ENCODE assay signal across 1 cellular context in genomic region chr22:40044102-40044869, GRCh38.
TF ChIP-seq lines count a peak whose summit lies in the region.

No MANE protein-coding gene starts in this region.

TF ChIP-seq in HepG2, 621 proteins besides CTCF, POLR2A, EP300 and RAD21 (continued from another document and continues in another):
- TF ChIP-seq RNF219 (CRISPR knock-in tag; IDR thresholded peaks at IDR 0.05) = no peak
- 0 out of 2 replicates have a peak, but pooled peaks have one; percentile 42 for TF ChIP-seq ZNF280B (CRISPR knock-in tag; IDR thresholded peaks at IDR 0.05; ENCODE audit: borderline replicate concordance)
- TF ChIP-seq ZNF333 (CRISPR knock-in tag; IDR thresholded peaks at IDR 0.05; ENCODE audit: borderline replicate concordance) = no peak
- TF ChIP-seq FOSL1 (CRISPR knock-in tag; IDR thresholded peaks at IDR 0.05; ENCODE audit: borderline replicate concordance) = no peak
- no peak for TF ChIP-seq TCF7L2 (IDR thresholded peaks at IDR 0.05; ENCODE audit: low read depth, low read length)
- no peak for TF ChIP-seq ZNF773 (CRISPR knock-in tag; IDR thresholded peaks at IDR 0.05; ENCODE audit: borderline replicate concordance)
- TF ChIP-seq ZNF776 (CRISPR knock-in tag; IDR thresholded peaks at IDR 0.05) = no peak
- peak; percentile 37; the same call in 1 of the 2 replicates for TF ChIP-seq KMT2A (CRISPR knock-in tag; IDR thresholded peaks at IDR 0.05)
- no peak for TF ChIP-seq JUN (CRISPR knock-in tag; IDR thresholded peaks at IDR 0.05)
- peak; percentile 75 for TF ChIP-seq PHF20 (CRISPR knock-in tag; IDR thresholded peaks at IDR 0.05)
- peak; percentile 16; the same call in 1 of the 2 replicates for TF ChIP-seq ZNF607 (CRISPR knock-in tag; IDR thresholded peaks at IDR 0.05; ENCODE audit: borderline replicate concordance)
- no peak for TF ChIP-seq TFDP2 (CRISPR knock-in tag; IDR thresholded peaks at IDR 0.05)
- TF ChIP-seq HDAC6 (IDR thresholded peaks at IDR 0.05; ENCODE audit: low read depth, low read length) = no peak
- TF ChIP-seq STAT6 (CRISPR knock-in tag; IDR thresholded peaks at IDR 0.05; ENCODE audit: borderline replicate concordance) = no peak
- no peak for TF ChIP-seq FOXC1 (CRISPR knock-in tag; IDR thresholded peaks at IDR 0.05; ENCODE audit: borderline replicate concordance)
- TF ChIP-seq PRMT3 (CRISPR knock-in tag; IDR thresholded peaks at IDR 0.05; ENCODE audit: borderline replicate concordance, low read depth) = no peak
- TF ChIP-seq KDM2A (CRISPR knock-in tag; IDR thresholded peaks at IDR 0.05; ENCODE audit: borderline replicate concordance, low read depth) = peak; percentile 22; the same call in 1 of the 2 replicates
- TF ChIP-seq MBNL3 (CRISPR knock-in tag; conservative IDR thresholded peaks at IDR 0.05) = no peak
- no peak; the same call in 1 of the 2 replicates for TF ChIP-seq NCOA2 (CRISPR knock-in tag; IDR thresholded peaks at IDR 0.05)
- TF ChIP-seq NAIF1 (CRISPR knock-in tag; IDR thresholded peaks at IDR 0.05; ENCODE audit: borderline replicate concordance) = no peak
- TF ChIP-seq FOXP1 (IDR thresholded peaks at IDR 0.05) = peak; percentile 56; the same call in 1 of the 2 replicates
- peak; percentile 72 for TF ChIP-seq FOXP1 (CRISPR knock-in tag; IDR thresholded peaks at IDR 0.05)
- no peak for TF ChIP-seq ZUFSP (CRISPR knock-in tag; IDR thresholded peaks at IDR 0.05; ENCODE audit: borderline replicate concordance)
- no peak for TF ChIP-seq CCAR2 (optimal IDR thresholded peaks at IDR 0.05; ENCODE audit: low read depth, low read length)
- peak; percentile 87 for TF ChIP-seq NFYC (CRISPR knock-in tag; IDR thresholded peaks at IDR 0.05)
- TF ChIP-seq TOPORS (CRISPR knock-in tag; IDR thresholded peaks at IDR 0.05) = no peak
- no peak for TF ChIP-seq RAD51 (IDR thresholded peaks at IDR 0.05; ENCODE audit: borderline replicate concordance)
- no peak for TF ChIP-seq ZNF264 (CRISPR knock-in tag; IDR thresholded peaks at IDR 0.05)
- TF ChIP-seq ZNF703 (CRISPR knock-in tag; IDR thresholded peaks at IDR 0.05; ENCODE audit: borderline replicate concordance) = no peak
- peak; percentile 45; the same call in 1 of the 2 replicates for TF ChIP-seq RFX5 (IDR thresholded peaks at IDR 0.05; ENCODE audit: low read depth, low read length)
- TF ChIP-seq ZNF263 (CRISPR knock-in tag; IDR thresholded peaks at IDR 0.05) = no peak
- TF ChIP-seq IKZF1 (IDR thresholded peaks at IDR 0.05) = no peak
- no peak; the same call in 1 of the 2 replicates for TF ChIP-seq SRY (CRISPR knock-in tag; IDR thresholded peaks at IDR 0.05)
- TF ChIP-seq TAF15 (IDR thresholded peaks at IDR 0.05; ENCODE audit: low read depth, low read length, poor library complexity, severe bottlenecking) = no peak
- peak; percentile 76; the same call in 1 of the 2 replicates for TF ChIP-seq DMAP1 (CRISPR knock-in tag; IDR thresholded peaks at IDR 0.05)
- TF ChIP-seq HNRNPLL (IDR thresholded peaks at IDR 0.05; ENCODE audit: low read depth, low read length, poor library complexity, severe bottlenecking) = no peak
- TF ChIP-seq ZNF800 (CRISPR knock-in tag; IDR thresholded peaks at IDR 0.05) = no peak
- TF ChIP-seq ZNF224 (CRISPR knock-in tag; IDR thresholded peaks at IDR 0.05) = no peak
- no peak for TF ChIP-seq SPEN (CRISPR knock-in tag; IDR thresholded peaks at IDR 0.05; ENCODE audit: low read depth)
- TF ChIP-seq ZBTB33 (CRISPR knock-in tag; IDR thresholded peaks at IDR 0.05) = no peak
- TF ChIP-seq ZNF354B (CRISPR knock-in tag; IDR thresholded peaks at IDR 0.05) = no peak
- no peak for TF ChIP-seq GTF2F1 (IDR thresholded peaks at IDR 0.05; ENCODE audit: low read length)
- TF ChIP-seq DDIT3 (CRISPR knock-in tag; IDR thresholded peaks at IDR 0.05) = no peak
- no peak for TF ChIP-seq MTA3 (CRISPR knock-in tag; IDR thresholded peaks at IDR 0.05)
- TF ChIP-seq ZFP1 (CRISPR knock-in tag; IDR thresholded peaks at IDR 0.05) = no peak
- TF ChIP-seq ZBTB7B (CRISPR knock-in tag; IDR thresholded peaks at IDR 0.05) = 0 out of 2 replicates have a peak, but pooled peaks have one; percentile 11
- no peak for TF ChIP-seq HNRNPUL1 (IDR thresholded peaks at IDR 0.05; ENCODE audit: low read depth, low read length)
- no peak for TF ChIP-seq RBAK (CRISPR knock-in tag; IDR thresholded peaks at IDR 0.05)
- TF ChIP-seq MAFG (CRISPR knock-in tag; IDR thresholded peaks at IDR 0.05) = no peak
- TF ChIP-seq BRF2 (CRISPR knock-in tag; IDR thresholded peaks at IDR 0.05) = 0 out of 2 replicates have a peak, but pooled peaks have one; percentile 6
- no peak for TF ChIP-seq MAF1 (CRISPR knock-in tag; IDR thresholded peaks at IDR 0.05; ENCODE audit: borderline replicate concordance)
- no peak for TF ChIP-seq ZNF441 (CRISPR knock-in tag; IDR thresholded peaks at IDR 0.05; ENCODE audit: borderline replicate concordance)
- TF ChIP-seq SATB2 (CRISPR knock-in tag; IDR thresholded peaks at IDR 0.05) = no peak
- TF ChIP-seq U2AF2 (IDR thresholded peaks at IDR 0.05; ENCODE audit: low read depth, low read length) = no peak
- TF ChIP-seq ZNF513 (CRISPR knock-in tag; conservative IDR thresholded peaks at IDR 0.05) = no peak
- no peak for TF ChIP-seq ZNF44 (CRISPR knock-in tag; IDR thresholded peaks at IDR 0.05)
